In the genomic region with DNA sequence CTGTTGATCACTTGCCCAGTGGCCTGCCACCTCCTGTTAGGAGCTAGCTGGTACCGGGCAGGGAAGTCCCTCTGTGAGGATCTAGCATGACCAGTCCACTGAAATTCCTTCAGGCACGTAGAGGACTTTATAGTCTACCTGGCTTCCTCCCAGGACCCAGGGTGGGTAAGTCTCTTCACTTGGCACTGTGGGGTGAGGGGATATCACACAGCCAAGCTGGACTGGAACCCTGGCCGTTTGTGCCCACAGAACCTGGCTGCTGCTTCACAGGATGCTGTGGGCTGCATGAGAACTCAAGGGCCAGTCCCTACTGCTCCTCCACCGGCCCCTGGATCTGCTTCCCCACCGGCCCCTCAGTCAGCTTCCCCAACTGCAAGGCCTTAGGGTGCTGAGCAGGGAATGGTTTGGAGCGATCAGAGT, we compare ENCODE assay signal across 14 cellular contexts. TPM values are rescaled to one million over a fixed set of nuclear protein-coding genes. Genes with fewer than 3 reads are reported as not detected.
DNase-seq lines count a peak whose midpoint lies in the region; ATAC-seq, FAIRE-seq and TF ChIP-seq lines count a peak whose summit lies in the region.
"Had no signal": no experiment of that assay in that cellular context is flagged by ENCODE, and none has a peak within 500 bp of the region (broad histone marks: within the 10 kb centered on the region; RNA-seq: fewer than 3 reads in every experiment).

No MANE protein-coding gene starts in this region.

- intact Hi-C loops in cardiac septum (cut with DNase I) = no loop called here
- intact Hi-C loops in Right ventricle myocardium inferior (cut with DNase I) = no loop called here
- intact Hi-C loops in kidney (cut with DNase I) = no loop called here
- intact Hi-C loops in psoas muscle (cut with DNase I) = loop anchor here in 1 of 2 donors (2.0 kb wide), 1 partner anchor 32 kb away; no protein-coding TSS in a partner anchor

- H3K27ac ChIP-seq in kidney (ENCODE audit: low read depth in 2 of 2, low read length in 2 of 2) (peak overlapping the region; percentile 81 to 97), psoas muscle (peak overlapping the region; percentile 88)
- H3K27ac ChIP-seq: foreskin keratinocyte had no signal

- no peaks in the 10 kb centered on the region for H3K9me3 ChIP-seq in kidney (ENCODE audit: control insufficient read depth in 1 of 2, low read length in 2 of 2)
- no peaks in the 10 kb centered on the region for H3K9me3 ChIP-seq in psoas muscle

- H3K9ac ChIP-seq in kidney (ENCODE audit: low read length in 2 of 2) = peak overlapping the region in 1 of 2 donors; percentile 43

- H3K27me3 ChIP-seq in psoas muscle (ENCODE audit: insufficient read depth in 3 of 3, low read length in 2 of 3) = no peaks in the 10 kb centered on the region
- H3K27me3 ChIP-seq: foreskin keratinocyte had no signal

- H3K4me1 ChIP-seq in kidney (ENCODE audit: control insufficient read depth in 1 of 2, insufficient read depth in 1 of 2, low read depth in 1 of 2, low read length in 2 of 2) = peaks cover 70 to 82% of the 10 kb centered on the region in 2 donors
- peaks cover 76% of the 10 kb centered on the region for H3K4me1 ChIP-seq in psoas muscle
- H3K4me1 ChIP-seq: foreskin keratinocyte had no signal

- DNase-seq in cardiac septum (ENCODE audit: low spot score) = peak; percentile 68
- no peak for DNase-seq in Right ventricle myocardium inferior (ENCODE audit: missing footprints)
- peak; percentile 62 for DNase-seq in kidney
- DNase-seq in psoas muscle = no peak
- DNase-seq in omental fat pad (ENCODE audit: low spot score) = no peak
- DNase-seq in OCI-M1 (lab: John Stamatoyannopoulos, UW) = no peak
- no peak for DNase-seq in NCI-H1048 (lab: John Stamatoyannopoulos, UW)
- DNase-seq: activated CD4-positive, CD25-positive, alpha-beta regulatory T cell treated with anti-CD3 and anti-CD28 coated beads, Interleukin-2, amount 50 U/mL, for 72 hours; foreskin keratinocyte; NCI-H1694; stimulated activated CD4-positive, alpha-beta T cell treated with anti-CD3 and anti-CD28 coated beads, Interleukin-4, amount 100 ng/mL, for 1 hour had no signal

- H3K4me3 ChIP-seq in kidney (ENCODE audit: low read length in 2 of 2) (no peak overlapping the region), psoas muscle (no peak overlapping the region)

- TF ChIP-seq CTCF in kidney (IDR thresholded peaks at IDR 0.05; ENCODE audit: borderline replicate concordance, extremely low read depth, insufficient read depth) (no peak), psoas muscle (IDR thresholded peaks at IDR 0.05) (no peak), omental fat pad (IDR thresholded peaks at IDR 0.05) (no peak)

- FAIRE-seq in kidney (lab: Jason Lieb, UNC) = no peak

- H3K36me3 ChIP-seq in kidney (ENCODE audit: control insufficient read depth in 1 of 2, insufficient read depth in 2 of 2, low read length in 2 of 2) = peaks cover 0 to 4% of the 10 kb centered on the region in 2 donors
- no peaks in the 10 kb centered on the region for H3K36me3 ChIP-seq in psoas muscle (ENCODE audit: insufficient read depth in 1 of 2, low read depth in 1 of 2)

- ATAC-seq in Right ventricle myocardium inferior (no peak), psoas muscle (no peak), omental fat pad (ENCODE audit: low FRiP score) (no peak), GM21717 (IDR thresholded peaks at IDR 0.05; ENCODE audit: unreplicated experiment) (no peak)
- ATAC-seq: activated T-helper 17 cell treated with anti-CD3 and anti-CD28 coated beads, Interleukin-2, amount 50 U/mL, for 72 hours; foreskin keratinocyte; SK-N-SH treated with all-trans-retinoic acid at 6 μM for 48 hours had no signal

- whole genome bisulfite sequencing in psoas muscle, 3 donors = 45 to 60% (median 48%) methylated on average over 6 of the region's 6 CpGs

RNA-seq across cellular contexts. Expression of a gene that starts 35.8 kb away (rescaled TPM):
- 15.6 TPM for total RNA-seq in cardiac septum
- 20.1 TPM for total RNA-seq in Right ventricle myocardium inferior
- 35.5 TPM for total RNA-seq in kidney
- 37.5 TPM for polyA plus RNA-seq in kidney (ENCODE audit: insufficient read depth, low read depth, low replicate concordance)
- 10 to 100 TPM in 3 of 4 donors, 1 to 10 TPM in 1; 9.2 to 12.1 (median 11.4) TPM for total RNA-seq in psoas muscle
- 10 to 100 TPM; 12.6 to 20.6 (median 13.2) TPM for polyA plus RNA-seq in psoas muscle
- 10 to 100 TPM; 17.7 to 30.3 (median 22.8) TPM for total RNA-seq in omental fat pad

RNA-seq across cellular contexts. Expression of a gene that starts 51.9 kb away (rescaled TPM):
- total RNA-seq in cardiac septum = 0.94 TPM
- total RNA-seq in Right ventricle myocardium inferior = 0.46 TPM
- total RNA-seq in kidney = 12.5 TPM
- 1.8 TPM for polyA plus RNA-seq in kidney (ENCODE audit: insufficient read depth, low read depth, low replicate concordance)
- total RNA-seq in psoas muscle = under 1 TPM; 0.04 to 0.94 (median 0.17) TPM
- under 1 TPM; 0.03 to 0.04 (median 0.04) TPM for polyA plus RNA-seq in psoas muscle
- 1 to 10 TPM in 1 of 4 donors, under 1 TPM in 3; 0.12 to 1.1 (median 0.25) TPM for total RNA-seq in omental fat pad
- total RNA-seq: foreskin keratinocyte had no signal
- polyA plus RNA-seq: foreskin keratinocyte had no signal

Comparison
In these comparisons a context has a peak if more than half of its experiments do, and no peak if none do; other contexts are left out.
1. DNase-seq: peak in cardiac septum (single experiment) and kidney (single experiment); none in Right ventricle myocardium inferior (single experiment), psoas muscle (0 of 2), omental fat pad (single experiment), OCI-M1 (single experiment) and NCI-H1048 (single experiment).